Comparison of ENCODE assay signal across 1 cellular context in genomic region chr20:21303061-21303871, GRCh38.
TF ChIP-seq lines count a peak whose summit lies in the region.

TSS of gene XRN2 (plus strand) at chr20:21303331. CDS start at chr20:21303399, 68 bp downstream.

TF ChIP-seq in HepG2, 621 proteins besides CTCF, POLR2A, EP300 and RAD21 (continued from another document and continues in another):
- TF ChIP-seq ZNF687 (CRISPR knock-in tag; IDR thresholded peaks at IDR 0.05) (peak; percentile 99), ZNF607 (CRISPR knock-in tag; IDR thresholded peaks at IDR 0.05; ENCODE audit: borderline replicate concordance) (peak; percentile 95), ZFP62 (CRISPR knock-in tag; IDR thresholded peaks at IDR 0.05) (peak; percentile 39), CENPT (CRISPR knock-in tag; IDR thresholded peaks at IDR 0.05; ENCODE audit: low read depth) (peak; percentile 91), ZFP1 (CRISPR knock-in tag; IDR thresholded peaks at IDR 0.05) (peak; percentile 77; the same call in 1 of the 2 replicates), ZNF335 (CRISPR knock-in tag; IDR thresholded peaks at IDR 0.05) (peak; percentile 84), ZNF350 (CRISPR knock-in tag; IDR thresholded peaks at IDR 0.05; ENCODE audit: borderline replicate concordance, low read depth) (peak; percentile 26), PBX2 (CRISPR knock-in tag; IDR thresholded peaks at IDR 0.05) (no peak), ZNF543 (CRISPR knock-in tag; IDR thresholded peaks at IDR 0.05) (peak; percentile 94), ZNF253 (CRISPR knock-in tag; IDR thresholded peaks at IDR 0.05; ENCODE audit: borderline replicate concordance) (peak; percentile 95; the same call in 1 of the 2 replicates), BCL3 (CRISPR knock-in tag; IDR thresholded peaks at IDR 0.05) (peak; percentile 98), ZFP90 (CRISPR knock-in tag; IDR thresholded peaks at IDR 0.05; ENCODE audit: borderline replicate concordance) (peak; percentile 92), ZNF446 (CRISPR knock-in tag; IDR thresholded peaks at IDR 0.05) (peak; percentile 99), IRF9 (CRISPR knock-in tag; IDR thresholded peaks at IDR 0.05; ENCODE audit: borderline replicate concordance) (peak; percentile 99; the same call in 1 of the 2 replicates), FOXO4 (CRISPR knock-in tag; conservative IDR thresholded peaks at IDR 0.05) (0 out of 2 replicates have a peak, but pooled peaks have one; percentile 90), FOSL2 (CRISPR knock-in tag; IDR thresholded peaks at IDR 0.05) (peak; percentile 80), ZNF260 (CRISPR knock-in tag; IDR thresholded peaks at IDR 0.05; ENCODE audit: borderline replicate concordance, low read depth) (no peak), ARID5B (CRISPR knock-in tag; IDR thresholded peaks at IDR 0.05) (peak; percentile 86), NFYB (CRISPR knock-in tag; IDR thresholded peaks at IDR 0.05) (peak; percentile 30; the same call in 1 of the 2 replicates), THAP9 (CRISPR knock-in tag; IDR thresholded peaks at IDR 0.05; ENCODE audit: borderline replicate concordance) (peak; percentile 94; the same call in 1 of the 2 replicates), SALL1 (CRISPR knock-in tag; IDR thresholded peaks at IDR 0.05) (peak; percentile 87), ZHX2 (IDR thresholded peaks at IDR 0.05; ENCODE audit: low read depth) (peak; percentile 95), ZHX2 (CRISPR knock-in tag; IDR thresholded peaks at IDR 0.05; ENCODE audit: borderline replicate concordance) (peak; percentile 79; the same call in 1 of the 2 replicates), ZNF205 (CRISPR knock-in tag; IDR thresholded peaks at IDR 0.05) (peak; percentile 77; the same call in 1 of the 2 replicates), GATAD2A (CRISPR knock-in tag; IDR thresholded peaks at IDR 0.05) (peak; percentile 79), SATB2 (CRISPR knock-in tag; IDR thresholded peaks at IDR 0.05) (0 out of 2 replicates have a peak, but pooled peaks have one; percentile 53), PCBP2 (optimal IDR thresholded peaks at IDR 0.05; ENCODE audit: low read depth, low read length, poor library complexity, severe bottlenecking) (no peak)
